Comparison of ENCODE assay signal across 20 cellular contexts in the genomic region with DNA sequence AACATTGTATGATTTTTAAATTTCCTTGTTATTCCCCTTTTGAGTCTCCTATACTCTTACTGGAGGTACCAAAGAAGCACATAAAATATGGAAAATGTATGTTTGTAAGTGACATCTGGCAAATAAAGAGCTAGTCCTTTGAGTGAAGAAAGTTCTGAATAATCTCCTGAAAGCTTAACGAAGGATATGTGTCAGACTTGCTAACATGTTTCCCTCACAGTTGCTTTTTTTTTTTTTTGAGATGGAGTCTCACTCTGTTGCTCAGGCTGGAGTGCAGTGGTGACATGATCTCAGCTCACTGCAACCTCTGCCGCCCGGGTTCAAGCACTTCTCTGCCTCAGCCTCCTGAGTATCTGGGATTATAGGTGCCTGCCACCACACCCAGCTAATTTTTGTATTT.
DNase-seq lines count a peak whose midpoint lies in the region; ATAC-seq lines count a peak whose summit lies in the region.
"Had no signal": no experiment of that assay in that cellular context is flagged by ENCODE, and none has a peak within 500 bp of the region (broad histone marks: within the 10 kb centered on the region; RNA-seq: fewer than 3 reads in every experiment).

No MANE protein-coding gene starts in this region.

- no peak overlapping the region for H3K4me3 Mint-ChIP-seq in activated CD4-positive, alpha-beta T cell treated with anti-CD3 and anti-CD28 coated beads, Interleukin-2, amount 10 ng/mL, durations not matched to agents 24 days and 14 days
- no peak overlapping the region for H3K4me3 Mint-ChIP-seq in CD4-positive, CD25-positive, alpha-beta regulatory T cell
- no peak overlapping the region for H3K4me3 Mint-ChIP-seq in T-cell
- H3K4me3 Mint-ChIP-seq in memory B cell: no peak overlapping the region
- no peak overlapping the region for H3K4me3 Mint-ChIP-seq in T-helper 2 cell treated with Interferon-gamma antibody and Interleukin-4, amounts not matched to agents 5 μg/mL and 100 μg/mL, for 36 hours

- CTCF ChIA-PET in T-cell (lab: Charles Lee): interaction anchor here in 1 of 2 donors (0.8 to 1.3 kb wide), 4 partner anchors 9 to 264 kb away, joined by 3 to 5 read pairs (median 4); no protein-coding TSS in a partner anchor

- no peak for DNase-seq in activated CD4-positive, alpha-beta T cell treated with anti-CD3 and anti-CD28 coated beads, Interleukin-2, amount 10 ng/mL, durations not matched to agents 24 days and 14 days
- DNase-seq in activated CD4-positive, alpha-beta T cell treated with anti-CD3 and anti-CD28 coated beads for 1 hour: no peak
- DNase-seq in CD4-positive, CD25-positive, alpha-beta regulatory T cell: no peak
- no peak for DNase-seq in T-cell
- no peak for DNase-seq in memory B cell (ENCODE audit: low spot score in 2 of 2)
- no peak for DNase-seq in T-helper 2 cell treated with Interferon-gamma antibody and Interleukin-4, amounts not matched to agents 5 μg/mL and 100 μg/mL, for 36 hours (ENCODE audit: low spot score)
- DNase-seq: COR-L47, DMS153, KG1, NCI-H1436, NCI-H2029 treated with DMSO at 0.1 percent for 48 hours, NCI-H2171 treated with DMSO at 0.1 percent for 48 hours, NCI-H446 treated with DMSO at 0.1 percent for 48 hours, NCI-H748 treated with DMSO at 0.1 percent for 48 hours, OCI-M1, RPMI8226 had no signal

- POLR2A ChIA-PET in T-cell (lab: Charles Lee): interaction anchor here (0.6 to 0.7 kb wide), 2 partner anchors 11 to 46 kb away, joined by 3 to 6 read pairs; no protein-coding TSS in a partner anchor

- intact Hi-C loops in activated CD4-positive, alpha-beta T cell treated with anti-CD3 and anti-CD28 coated beads, Interleukin-2, amount 10 ng/mL, durations not matched to agents 24 days and 14 days (cut with micrococcal nuclease): no loop called here

- H3K27ac ChIP-seq in CD4-positive, CD25-positive, alpha-beta regulatory T cell (ENCODE audit: insufficient read depth, low read length, poor library complexity, severe bottlenecking): no peak overlapping the region
- H3K27ac ChIP-seq: BLaER1 had no signal

- no peaks in the 10 kb centered on the region for H3K9me3 ChIP-seq in CD4-positive, CD25-positive, alpha-beta regulatory T cell (ENCODE audit: control insufficient read depth in 2 of 2, low read length in 2 of 2)

- H3K27ac Mint-ChIP-seq in activated CD4-positive, alpha-beta T cell treated with anti-CD3 and anti-CD28 coated beads, Interleukin-2, amount 10 ng/mL, durations not matched to agents 24 days and 14 days: peak overlapping the region; percentile 29
- peak overlapping the region in 2 of 3 donors; percentile 26 to 56 for H3K27ac Mint-ChIP-seq in CD4-positive, CD25-positive, alpha-beta regulatory T cell
- H3K27ac Mint-ChIP-seq in T-cell: peak overlapping the region; percentile 52 to 59
- H3K27ac Mint-ChIP-seq in memory B cell: peak overlapping the region; percentile 35
- H3K27ac Mint-ChIP-seq in T-helper 2 cell treated with Interferon-gamma antibody and Interleukin-4, amounts not matched to agents 5 μg/mL and 100 μg/mL, for 36 hours: no peak overlapping the region

- H3K4me1 Mint-ChIP-seq in activated CD4-positive, alpha-beta T cell treated with anti-CD3 and anti-CD28 coated beads, Interleukin-2, amount 10 ng/mL, durations not matched to agents 24 days and 14 days: peaks cover 40% of the 10 kb centered on the region
- peaks cover 54 to 92% (median 67%) of the 10 kb centered on the region in 4 donors for H3K4me1 Mint-ChIP-seq in CD4-positive, CD25-positive, alpha-beta regulatory T cell
- H3K4me1 Mint-ChIP-seq in T-cell: peaks cover 79 to 88% (median 86%) of the 10 kb centered on the region in 3 donors
- peaks cover 31% of the 10 kb centered on the region for H3K4me1 Mint-ChIP-seq in memory B cell
- peaks cover 33% of the 10 kb centered on the region for H3K4me1 Mint-ChIP-seq in T-helper 2 cell treated with Interferon-gamma antibody and Interleukin-4, amounts not matched to agents 5 μg/mL and 100 μg/mL, for 36 hours (ENCODE audit: low read depth)

- no peaks in the 10 kb centered on the region for H3K27me3 Mint-ChIP-seq in activated CD4-positive, alpha-beta T cell treated with anti-CD3 and anti-CD28 coated beads, Interleukin-2, amount 10 ng/mL, durations not matched to agents 24 days and 14 days
- H3K27me3 Mint-ChIP-seq in CD4-positive, CD25-positive, alpha-beta regulatory T cell: no peaks in the 10 kb centered on the region
- H3K27me3 Mint-ChIP-seq in T-cell: no peaks in the 10 kb centered on the region
- no peaks in the 10 kb centered on the region for H3K27me3 Mint-ChIP-seq in memory B cell
- H3K27me3 Mint-ChIP-seq in T-helper 2 cell treated with Interferon-gamma antibody and Interleukin-4, amounts not matched to agents 5 μg/mL and 100 μg/mL, for 36 hours (ENCODE audit: low read depth): no peaks in the 10 kb centered on the region

- H3K9me3 Mint-ChIP-seq in activated CD4-positive, alpha-beta T cell treated with anti-CD3 and anti-CD28 coated beads, Interleukin-2, amount 10 ng/mL, durations not matched to agents 24 days and 14 days: no peaks in the 10 kb centered on the region
- peaks cover 0 to 4% (median 0%) of the 10 kb centered on the region in 7 donors for H3K9me3 Mint-ChIP-seq in CD4-positive, CD25-positive, alpha-beta regulatory T cell
- H3K9me3 Mint-ChIP-seq in T-cell: no peaks in the 10 kb centered on the region
- H3K9me3 Mint-ChIP-seq in memory B cell: peaks cover 3% of the 10 kb centered on the region
- no peaks in the 10 kb centered on the region for H3K9me3 Mint-ChIP-seq in T-helper 2 cell treated with Interferon-gamma antibody and Interleukin-4, amounts not matched to agents 5 μg/mL and 100 μg/mL, for 36 hours

- peaks cover 88% of the 10 kb centered on the region for H3K36me3 ChIP-seq in CD4-positive, CD25-positive, alpha-beta regulatory T cell (ENCODE audit: control insufficient read depth, insufficient read depth, low read length)

- H3K36me3 Mint-ChIP-seq in activated CD4-positive, alpha-beta T cell treated with anti-CD3 and anti-CD28 coated beads, Interleukin-2, amount 10 ng/mL, durations not matched to agents 24 days and 14 days (ENCODE audit: low read depth): peaks cover 60% of the 10 kb centered on the region
- H3K36me3 Mint-ChIP-seq in CD4-positive, CD25-positive, alpha-beta regulatory T cell: peaks cover 58% of the 10 kb centered on the region
- H3K36me3 Mint-ChIP-seq in T-cell: peaks cover 63% of the 10 kb centered on the region
- peaks cover 38% of the 10 kb centered on the region for H3K36me3 Mint-ChIP-seq in memory B cell
- peaks cover 54% of the 10 kb centered on the region for H3K36me3 Mint-ChIP-seq in T-helper 2 cell treated with Interferon-gamma antibody and Interleukin-4, amounts not matched to agents 5 μg/mL and 100 μg/mL, for 36 hours (ENCODE audit: low read depth)

- H3K4me1 ChIP-seq in CD4-positive, CD25-positive, alpha-beta regulatory T cell (ENCODE audit: control insufficient read depth, insufficient read depth, low read length, poor library complexity, severe bottlenecking): peaks cover 45% of the 10 kb centered on the region
- H3K4me1 ChIP-seq: BLaER1 had no signal

- no peak overlapping the region for H3K4me3 ChIP-seq in CD4-positive, CD25-positive, alpha-beta regulatory T cell (ENCODE audit: low read depth, low read length)
- H3K4me3 ChIP-seq: BLaER1 had no signal

- H3K27me3 ChIP-seq in CD4-positive, CD25-positive, alpha-beta regulatory T cell (ENCODE audit: control insufficient read depth, insufficient read depth, low read length): no peaks in the 10 kb centered on the region
- H3K27me3 ChIP-seq: BLaER1 had no signal

- no peak for ATAC-seq in CD4-positive, CD25-positive, alpha-beta regulatory T cell (ENCODE audit: low read depth in 2 of 2)
- ATAC-seq in T-cell (replicated peaks in 1 of 4) (no peak), memory B cell (ENCODE audit: low read depth) (no peak), GM21619 (IDR thresholded peaks at IDR 0.05; ENCODE audit: unreplicated experiment) (no peak), HG02870 (IDR thresholded peaks at IDR 0.05; ENCODE audit: unreplicated experiment) (no peak)
- ATAC-seq: HepG2 had no signal
